In the genomic region with DNA sequence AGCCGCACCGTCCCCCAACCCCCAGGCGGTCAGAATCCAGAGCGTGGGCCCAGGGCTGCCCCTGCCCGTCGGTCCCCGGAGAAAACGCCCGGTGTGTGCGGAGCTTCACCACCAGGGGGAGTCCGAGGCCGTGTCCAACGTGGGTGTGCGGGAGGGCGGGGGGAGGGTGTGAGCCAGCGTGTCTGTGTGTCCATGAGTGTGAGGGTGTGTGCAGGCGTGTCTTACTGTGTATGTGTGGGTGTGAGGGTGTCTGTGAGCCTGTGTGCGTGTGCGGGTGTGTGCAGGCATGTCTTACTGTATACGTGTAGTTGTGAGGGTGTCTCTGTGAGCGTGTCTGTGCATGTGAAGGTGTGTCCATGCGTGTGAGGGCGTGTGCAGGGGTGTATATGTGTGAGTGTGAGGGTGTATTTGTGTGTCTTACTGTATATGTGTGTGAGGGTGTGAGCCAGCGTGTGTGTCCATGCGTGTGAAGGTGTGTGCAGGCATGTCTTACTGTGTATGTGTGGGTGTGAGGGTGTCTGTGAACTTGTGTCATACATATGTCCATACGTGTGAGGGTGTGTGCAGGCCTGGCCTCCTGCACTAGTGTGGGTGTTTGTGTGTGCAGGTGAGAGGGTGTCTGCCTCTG, we compare ENCODE assay signal across 8 cellular contexts. TPM values are rescaled to one million over a fixed set of nuclear protein-coding genes. Genes with fewer than 3 reads are reported as not detected.
DNase-seq lines count a peak whose midpoint lies in the region; ATAC-seq, FAIRE-seq and TF ChIP-seq lines count a peak whose summit lies in the region.

No MANE protein-coding gene starts in this region.

- peaks cover 7% of the 10 kb centered on the region for H3K4me1 ChIP-seq in CD8-positive, alpha-beta T cell (ENCODE audit: insufficient read depth, low read length)

- H3K27ac ChIP-seq in CD8-positive, alpha-beta T cell (ENCODE audit: low read depth, low read length), result no peak overlapping the region
- peak overlapping the region; percentile 34 for H3K27ac ChIP-seq in RWPE1

- no peak overlapping the region for H3K27ac Mint-ChIP-seq in CD8-positive, alpha-beta T cell

- no peak for FAIRE-seq in HTR-8/SVneo (lab: Jason Lieb, UNC)

- no peaks in the 10 kb centered on the region for H3K27me3 ChIP-seq in CD8-positive, alpha-beta T cell (ENCODE audit: insufficient read depth, low read length)

- CTCF ChIA-PET in CD8-positive, alpha-beta T cell (lab: Charles Lee), result interaction anchor here (0.6 to 2.3 kb wide), 22 partner anchors 8 to 714 kb away, joined by 3 to 26 read pairs (median 4); partner anchors contain the start of genes MRGBP, OGFR and SLCO4A1
- CTCF ChIA-PET in RWPE1 (lab: Yijun Ruan, JAX), result interaction anchor here (0.5 to 1.9 kb wide), 57 partner anchors 8 to 1175 kb away, joined by 3 to 32 read pairs (median 4); partner anchors contain the start of genes ADRM1, RBBP8NL and SLCO4A1

- POLR2A ChIA-PET in CD8-positive, alpha-beta T cell (lab: Charles Lee), result interaction anchor here (1.2 kb wide), 1 partner anchor 117 kb away, joined by 4 read pairs; no protein-coding TSS in a partner anchor
- POLR2A ChIA-PET in RWPE1 (lab: Yijun Ruan, JAX; ENCODE audit: low non-redundant PET), result no interaction called here

- peaks cover 11% of the 10 kb centered on the region for H3K4me1 Mint-ChIP-seq in CD8-positive, alpha-beta T cell (ENCODE audit: low read depth)

- peak; percentile 62 to 88 (median 77) for DNase-seq in CD8-positive, alpha-beta T cell
- DNase-seq in HTR-8/SVneo (ENCODE audit: insufficient read length, low spot score) (peak; percentile 98), RWPE1 (ENCODE audit: low spot score) (peak; percentile 86), fibroblast of the conjunctiva (ENCODE audit: low read depth) (peak; percentile 5), nucleus accumbens (lab: John Stamatoyannopoulos, UW) (peak in 47 of 56 donors; percentile 3 to 81 (median 36)), superior temporal gyrus (ENCODE audit: extremely low spot score) (peak; percentile 67)
- peak; percentile 72 for DNase-seq in activated T-helper 9 cell treated with anti-CD3 and anti-CD28 coated beads, Interleukin-2, amount 50 U/mL, for 16 hours (ENCODE audit: low read depth)

- ATAC-seq in CD8-positive, alpha-beta T cell, result peak; percentile 64
- ATAC-seq in HG03571 (IDR thresholded peaks at IDR 0.05; ENCODE audit: unreplicated experiment), result no peak

- intact Hi-C loops in CD8-positive, alpha-beta T cell (cut with DNase I, micrococcal nuclease), result loop anchor here in 1 of 2 experiments (1.0 kb wide), 3 partner anchors 117 to 308 kb away; no protein-coding TSS in a partner anchor

- H3K27me3 Mint-ChIP-seq in CD8-positive, alpha-beta T cell (ENCODE audit: low read depth), result peaks cover 2% of the 10 kb centered on the region

- H3K36me3 Mint-ChIP-seq in CD8-positive, alpha-beta T cell, result no peaks in the 10 kb centered on the region

- no peaks in the 10 kb centered on the region for H3K36me3 ChIP-seq in CD8-positive, alpha-beta T cell (ENCODE audit: insufficient read depth, low read length)

- no peak overlapping the region for H3K4me3 Mint-ChIP-seq in CD8-positive, alpha-beta T cell

- H3K4me3 ChIP-seq in CD8-positive, alpha-beta T cell (ENCODE audit: low read depth, low read length), result no peak overlapping the region

- TF ChIP-seq CTCF in CD8-positive, alpha-beta T cell (IDR thresholded peaks at IDR 0.05), result peak; percentile 76
- peak; percentile 99 for TF ChIP-seq CTCF in RWPE1 (conservative IDR thresholded peaks at IDR 0.05; ENCODE audit: low read depth)

- no peaks in the 10 kb centered on the region for H3K9me3 Mint-ChIP-seq in CD8-positive, alpha-beta T cell

- H3K9me3 ChIP-seq in CD8-positive, alpha-beta T cell (ENCODE audit: low read length), result no peaks in the 10 kb centered on the region

RNA-seq across cellular contexts. Expression of gene GATA5, which starts 24.6 kb away (rescaled TPM):
- total RNA-seq in CD8-positive, alpha-beta T cell, result not detected

Comparison
In these comparisons a context has a peak if more than half of its experiments do, and no peak if none do; other contexts are left out.
1. DNase-seq: peak in every context shown above with its lines; median percentile 98 in HTR-8/SVneo; 86 in RWPE1; 77 in CD8-positive, alpha-beta T cell; 72 in activated T-helper 9 cell treated with anti-CD3 and anti-CD28 coated beads, Interleukin-2, amount 50 U/mL, for 16 hours; 67 in superior temporal gyrus; 36 in nucleus accumbens; 5 in fibroblast of the conjunctiva.